ENCODE assay signal across 8 cellular contexts in genomic region chr20:44190197-44190852, GRCh38. TPM values are rescaled to one million over a fixed set of nuclear protein-coding genes. Genes with fewer than 3 reads are reported as not detected.
A peak's percentile ranks its signal among the peaks of the same experiment; 100 is the strongest.
DNase-seq lines count a peak whose midpoint lies in the region; ATAC-seq lines count a peak whose summit lies in the region.
"Not testable (repeated sequence)": the region's sequence is repeated elsewhere in the genome, so short reads cannot be mapped to it uniquely, and the experiment has no call there.

No MANE protein-coding gene starts in this region.

- H3K9me3 Mint-ChIP-seq in CD4-positive, alpha-beta memory T cell = not testable (repeated sequence)

- H3K36me3 Mint-ChIP-seq in CD4-positive, alpha-beta memory T cell = not testable (repeated sequence)

- peak; percentile 42 to 56 (median 49) for DNase-seq in CD4-positive, alpha-beta memory T cell
- peak; percentile 64 for DNase-seq in HCEC 1CT
- peak; percentile 48 for DNase-seq in NCI-H2171 (lab: John Stamatoyannopoulos, UW)
- DNase-seq in SKM-1 treated with dmso at 0.1 percent for 144 hours (lab: John Stamatoyannopoulos, UW; ENCODE audit: unreplicated experiment) = peak; percentile 48
- peak; percentile 9 for DNase-seq in activated effector memory CD4-positive, alpha-beta T cell treated with Interleukin-2 at 50 U/mL for 16 hours
- DNase-seq in medulla oblongata (ENCODE audit: extremely low spot score) = peak; percentile 73
- peak; percentile 53 for DNase-seq in stimulated activated CD4-positive, alpha-beta T cell treated with anti-CD3 and anti-CD28 coated beads, Interleukin-4, amount 100 ng/mL, for 24 hours

- not testable (repeated sequence) for H3K4me3 Mint-ChIP-seq in CD4-positive, alpha-beta memory T cell

- not testable (repeated sequence) for H3K9me3 ChIP-seq in CD4-positive, alpha-beta memory T cell (ENCODE audit: control insufficient read depth in 1 of 2, low read length in 2 of 2)

- H3K27ac Mint-ChIP-seq in CD4-positive, alpha-beta memory T cell = not testable (repeated sequence)

- H3K36me3 ChIP-seq in CD4-positive, alpha-beta memory T cell (ENCODE audit: insufficient read depth, low read length) = not testable (repeated sequence)

- peak; percentile 45 for ATAC-seq in esophagus mucosa

- intact Hi-C loops in CD4-positive, alpha-beta memory T cell (cut with micrococcal nuclease) = loop anchor here (1.0 to 2.0 kb wide), 3 partner anchors 440 to 741 kb away; no protein-coding TSS in a partner anchor

- peaks cover 35 to 36% of the 10 kb centered on the region in 2 donors for H3K27me3 Mint-ChIP-seq in CD4-positive, alpha-beta memory T cell

- peaks cover 26% of the 10 kb centered on the region for H3K27me3 ChIP-seq in CD4-positive, alpha-beta memory T cell (ENCODE audit: insufficient read depth, low read length)

- not testable (repeated sequence) for H3K4me3 ChIP-seq in CD4-positive, alpha-beta memory T cell (ENCODE audit: low read length in 2 of 2)

- peaks cover 1 to 11% (median 5%) of the 10 kb centered on the region in 4 donors for H3K4me1 Mint-ChIP-seq in CD4-positive, alpha-beta memory T cell

- not testable (repeated sequence) for H3K4me1 ChIP-seq in CD4-positive, alpha-beta memory T cell (ENCODE audit: insufficient read depth, low read length)

- CTCF ChIA-PET in CD4-positive, alpha-beta memory T cell (lab: Charles Lee; ENCODE audit: partially characterized antibody) = interaction anchor here (0.6 to 5.8 kb wide), 23 partner anchors 10 to 743 kb away, joined by 3 to 77 read pairs (median 4); partner anchors contain the start of gene FITM2

- H3K27ac ChIP-seq in CD4-positive, alpha-beta memory T cell (ENCODE audit: low read depth, low read length) = not testable (repeated sequence)

- POLR2A ChIA-PET in CD4-positive, alpha-beta memory T cell (lab: Charles Lee; ENCODE audit: partially characterized antibody) = not testable (repeated sequence)

RNA-seq across cellular contexts. Expression of gene JPH2, which starts 3.3 kb away (rescaled TPM):
- total RNA-seq in CD4-positive, alpha-beta memory T cell = not detected
- not detected for polyA plus RNA-seq in CD4-positive, alpha-beta memory T cell
- 1.0 TPM for total RNA-seq in esophagus mucosa

RNA-seq across cellular contexts. Expression of gene OSER1, which starts 20.2 kb away (rescaled TPM):
- 10 to 100 TPM; 35.5 to 36.6 TPM for total RNA-seq in CD4-positive, alpha-beta memory T cell
- polyA plus RNA-seq in CD4-positive, alpha-beta memory T cell = 10 to 100 TPM; 40.8 to 63.3 TPM
- 20.6 TPM for total RNA-seq in esophagus mucosa

RNA-seq across cellular contexts. Expression of gene GDAP1L1, which starts 56.8 kb away (rescaled TPM):
- not detected for total RNA-seq in CD4-positive, alpha-beta memory T cell
- under 1 TPM in 1 of 2 donors, not detected in 1; 0.11 TPM for polyA plus RNA-seq in CD4-positive, alpha-beta memory T cell
- not detected for total RNA-seq in esophagus mucosa

Comparison
In these comparisons a context has a peak if more than half of its experiments do, and no peak if none do; other contexts are left out.
1. DNase-seq: peak in every context shown above with its lines; median percentile 73 in medulla oblongata; 64 in HCEC 1CT; 53 in stimulated activated CD4-positive, alpha-beta T cell treated with anti-CD3 and anti-CD28 coated beads, Interleukin-4, amount 100 ng/mL, for 24 hours; 49 in CD4-positive, alpha-beta memory T cell; 48 in NCI-H2171; 48 in SKM-1 treated with dmso at 0.1 percent for 144 hours; 9 in activated effector memory CD4-positive, alpha-beta T cell treated with Interleukin-2 at 50 U/mL for 16 hours.